Comparison of ENCODE assay signal across 8 cellular contexts in the genomic region with DNA sequence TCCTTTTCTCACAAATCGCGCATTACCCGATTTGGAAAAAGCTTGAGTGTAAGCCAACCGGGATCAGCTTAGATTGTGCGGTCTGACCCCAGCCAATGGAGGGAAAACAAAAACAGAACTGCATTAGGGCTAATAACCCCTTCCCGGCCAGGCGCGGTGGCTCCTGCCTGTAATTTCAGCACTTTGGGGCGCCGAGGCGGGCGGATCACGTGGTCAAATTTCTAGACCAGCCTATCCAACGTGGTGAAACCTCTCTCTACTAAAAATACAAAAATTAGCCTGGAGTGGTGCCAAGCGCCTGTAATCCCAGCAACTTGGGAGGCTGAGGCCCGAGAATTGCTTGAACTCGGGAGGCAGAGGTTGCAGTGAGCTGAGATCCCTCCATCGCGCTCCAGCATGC. TPM values are rescaled to one million over a fixed set of nuclear protein-coding genes. Genes with fewer than 3 reads are reported as not detected.
A peak's percentile ranks its signal among the peaks of the same experiment; 100 is the strongest.
DNase-seq lines count a peak whose midpoint lies in the region; ATAC-seq and TF ChIP-seq lines count a peak whose summit lies in the region.

No MANE protein-coding gene starts in this region.

- H3K27me3 ChIP-seq in PC-9 (ENCODE audit: insufficient read depth, low read depth): no peaks in the 10 kb centered on the region

- no peak for TF ChIP-seq CTCF in PC-9 (conservative IDR thresholded peaks at IDR 0.05)
- no peak for TF ChIP-seq CTCF in mucosa of descending colon (IDR thresholded peaks at IDR 0.05)
- no peak for TF ChIP-seq CTCF in type B pancreatic cell (conservative IDR thresholded peaks at IDR 0.05)

- H3K36me3 Mint-ChIP-seq in effector memory CD8-positive, alpha-beta T cell (ENCODE audit: insufficient read depth): peaks cover 11% of the 10 kb centered on the region
- H3K36me3 Mint-ChIP-seq in type B pancreatic cell: peaks cover 41% of the 10 kb centered on the region

- no peak overlapping the region for H3K27ac ChIP-seq in PC-9

- H3F3A ChIP-seq in PC-9 (ENCODE audit: insufficient read depth, low read depth): no peaks in the 10 kb centered on the region; the same call in 1 of the 2 replicates

- no peak overlapping the region for H3K27ac Mint-ChIP-seq in effector memory CD8-positive, alpha-beta T cell
- H3K27ac Mint-ChIP-seq in type B pancreatic cell: peak overlapping the region; percentile 92

- H3K9me3 Mint-ChIP-seq in effector memory CD8-positive, alpha-beta T cell: no peaks in the 10 kb centered on the region
- H3K9me3 Mint-ChIP-seq in type B pancreatic cell: peaks cover 17% of the 10 kb centered on the region

- peak overlapping the region; percentile 94 for H2AFZ ChIP-seq in PC-9

- H3K4me1 Mint-ChIP-seq in effector memory CD8-positive, alpha-beta T cell (ENCODE audit: low read depth in 2 of 2): peaks cover 11 to 14% of the 10 kb centered on the region in 2 donors
- H3K4me1 Mint-ChIP-seq in type B pancreatic cell (ENCODE audit: unreplicated experiment): peaks cover 28% of the 10 kb centered on the region

- H3K9me2 ChIP-seq in PC-9 (ENCODE audit: insufficient read depth): no peaks in the 10 kb centered on the region

- DNase-seq in ELF-1 (ENCODE audit: low read depth, low spot score) (peak; percentile 73), PC-9 (peak in 1 of 2 experiments; percentile 2), mucosa of descending colon (peak in 2 of 3 donors; percentile 14 to 58), type B pancreatic cell (ENCODE audit: extremely low spot score, unreplicated experiment) (no peak), HuH-7.5 (ENCODE audit: low spot score) (no peak)
- DNase-seq in effector memory CD8-positive, alpha-beta T cell: no peak

- peaks cover 8% of the 10 kb centered on the region; the same call in 1 of the 2 replicates for H3K4me1 ChIP-seq in PC-9 (replicated peaks; ENCODE audit: insufficient read depth)
- peaks cover 4% of the 10 kb centered on the region for H3K4me1 ChIP-seq in mucosa of descending colon (ENCODE audit: low read depth)

- H3K4me3 ChIP-seq in PC-9 (peak overlapping the region; percentile 65), mucosa of descending colon (no peak overlapping the region)

- BruUV-seq in PC-9 (replicated peaks; lab: Mats Ljungman, UMichigan): no TSS peak

- POLR2A ChIA-PET in PC-9 (lab: Charles Lee; ENCODE audit: unreplicated experiment): no interaction called here

- H3K4me2 ChIP-seq in PC-9: peak overlapping the region; percentile 91

- intact Hi-C loops in PC-9 (cut with micrococcal nuclease; ENCODE audit: unreplicated experiment): loop anchor here (2.0 kb wide), 1 partner anchor 26 kb away; no protein-coding TSS in a partner anchor
- intact Hi-C loops in mucosa of descending colon (cut with DNase I, micrococcal nuclease): no loop called here

- CTCF ChIA-PET in PC-9 (lab: Charles Lee): no interaction called here

- peaks cover 18% of the 10 kb centered on the region; the same call in 1 of the 2 replicates for H3K79me2 ChIP-seq in PC-9 (ENCODE audit: low read depth)

- ATAC-seq in effector memory CD8-positive, alpha-beta T cell (replicated peaks): no peak
- ATAC-seq in mucosa of descending colon (no peak), HG03045 (IDR thresholded peaks at IDR 0.05; ENCODE audit: unreplicated experiment) (no peak), GM21367 (IDR thresholded peaks at IDR 0.05; ENCODE audit: unreplicated experiment) (no peak)

- H3K27me3 Mint-ChIP-seq in effector memory CD8-positive, alpha-beta T cell: no peaks in the 10 kb centered on the region
- H3K27me3 Mint-ChIP-seq in type B pancreatic cell: no peaks in the 10 kb centered on the region

- no peaks in the 10 kb centered on the region for H4K20me1 ChIP-seq in PC-9 (ENCODE audit: insufficient read depth)

- H3K36me3 ChIP-seq in PC-9 (ENCODE audit: low read depth): no peaks in the 10 kb centered on the region
- no peaks in the 10 kb centered on the region for H3K36me3 ChIP-seq in mucosa of descending colon (ENCODE audit: low read depth)

- peak overlapping the region; percentile 84 to 90 for H3K4me3 Mint-ChIP-seq in effector memory CD8-positive, alpha-beta T cell
- peak overlapping the region; percentile 97 for H3K4me3 Mint-ChIP-seq in type B pancreatic cell

- peaks cover 5% of the 10 kb centered on the region for H3K9me3 ChIP-seq in PC-9 (ENCODE audit: insufficient read depth, low read depth)
- H3K9me3 ChIP-seq in mucosa of descending colon: peaks cover 1% of the 10 kb centered on the region

RNA-seq across cellular contexts. Expression of a gene that starts 0.9 kb away (rescaled TPM):
- total RNA-seq in PC-9 (2021) (3.7 and 4.2 TPM in 2 replicates), mucosa of descending colon (1 to 10 TPM; 1.9 to 4.7 (median 2.9) TPM), type B pancreatic cell (ENCODE audit: low replicate concordance) (13.3 and 23.7 TPM in 2 replicates)

RNA-seq across cellular contexts. Expression of a gene that starts 39.4 kb away (rescaled TPM):
- total RNA-seq in PC-9 (2021) (3.9 and 4.7 TPM in 2 replicates), mucosa of descending colon (1 to 10 TPM; 3.6 to 5.9 (median 4.7) TPM), type B pancreatic cell (ENCODE audit: low replicate concordance) (10.8 and 16.2 TPM in 2 replicates)

Comparison
In these comparisons a context has a peak if more than half of its experiments do, and no peak if none do; other contexts are left out.
1. DNase-seq: peak in ELF-1 (single experiment) and mucosa of descending colon (2 of 3); none in effector memory CD8-positive, alpha-beta T cell (0 of 3), type B pancreatic cell (single experiment) and HuH-7.5 (single experiment).